8 cellular contexts compared by ENCODE assay signal in genomic region chr16:27314161-27314723, GRCh38. TPM values are rescaled to one million over a fixed set of nuclear protein-coding genes. Genes with fewer than 3 reads are reported as not detected.
DNase-seq lines count a peak whose midpoint lies in the region; TF ChIP-seq lines count a peak whose summit lies in the region.

No MANE protein-coding gene starts in this region.

- peak overlapping the region; percentile 89 for H3K27ac ChIP-seq in CD8-positive, alpha-beta memory T cell (ENCODE audit: low read depth, low read length)
- H3K27ac ChIP-seq in RWPE1 (peak overlapping the region; percentile 97), adipose tissue (ENCODE audit: low read depth, low read length) (peak overlapping the region; percentile 98), right atrium auricular region (peak overlapping the region; percentile 90 to 92)

- peak overlapping the region; percentile 81 to 100 (median 99) for H3K27ac Mint-ChIP-seq in CD8-positive, alpha-beta memory T cell

- POLR2A ChIA-PET in CD8-positive, alpha-beta memory T cell (lab: Charles Lee), result no interaction called here
- POLR2A ChIA-PET in HEK293T (lab: Yijun Ruan, JAX) (no interaction called here), RWPE1 (lab: Yijun Ruan, JAX; ENCODE audit: low non-redundant PET) (no interaction called here)

- WGBS in adipose tissue, 3 donors, result 1% methylated on average over 32 to 39 of the region's 39 CpGs

- peaks cover 54% of the 10 kb centered on the region for H3K4me1 ChIP-seq in CD8-positive, alpha-beta memory T cell (ENCODE audit: insufficient read depth, low read length)
- peaks cover 0 to 52% of the 10 kb centered on the region in 2 donors for H3K4me1 ChIP-seq in right atrium auricular region

- H3K4me3 Mint-ChIP-seq in CD8-positive, alpha-beta memory T cell, result peak overlapping the region; percentile 86 to 96 (median 95)

- H3K4me1 Mint-ChIP-seq in CD8-positive, alpha-beta memory T cell, result peaks cover 48 to 57% (median 57%) of the 10 kb centered on the region in 3 donors

- no peaks in the 10 kb centered on the region for H3K9me3 ChIP-seq in CD8-positive, alpha-beta memory T cell (ENCODE audit: low read length)
- no peaks in the 10 kb centered on the region for H3K9me3 ChIP-seq in right atrium auricular region

- DNase-seq in CD8-positive, alpha-beta memory T cell, result peak in 4 of 5 donors; percentile 41 to 67 (median 50)
- DNase-seq in HEK293T (ENCODE audit: extremely low spot score), result peak; percentile 29
- DNase-seq in RWPE1 (ENCODE audit: low spot score), result peak; percentile 76
- peak; percentile 87 for DNase-seq in right atrium auricular region (ENCODE audit: low spot score)
- DNase-seq in retina, result peak; percentile 51
- no peak for DNase-seq in globus pallidus (ENCODE audit: low spot score)
- DNase-seq in GF-D8 (lab: John Stamatoyannopoulos, UW), result no peak

- no peaks in the 10 kb centered on the region for H3K9me3 Mint-ChIP-seq in CD8-positive, alpha-beta memory T cell

- CTCF ChIA-PET in CD8-positive, alpha-beta memory T cell (lab: Charles Lee), result no interaction called here
- CTCF ChIA-PET in HEK293T (lab: Yijun Ruan, JAX) (no interaction called here), RWPE1 (lab: Yijun Ruan, JAX) (interaction anchor here (0.9 kb wide), 1 partner anchor 79 kb away, joined by 3 read pairs; no protein-coding TSS in a partner anchor)

- no peaks in the 10 kb centered on the region for H3K27me3 ChIP-seq in CD8-positive, alpha-beta memory T cell (ENCODE audit: insufficient read depth, low read length, poor library complexity, severe bottlenecking)
- no peaks in the 10 kb centered on the region for H3K27me3 ChIP-seq in right atrium auricular region

- H3K4me3 ChIP-seq in CD8-positive, alpha-beta memory T cell (ENCODE audit: low read length), result peak overlapping the region; percentile 92
- peak overlapping the region; percentile 59 to 75 for H3K4me3 ChIP-seq in right atrium auricular region

- peaks cover 0 to 19% (median 3%) of the 10 kb centered on the region in 3 donors for H3K36me3 Mint-ChIP-seq in CD8-positive, alpha-beta memory T cell

- H3K27me3 Mint-ChIP-seq in CD8-positive, alpha-beta memory T cell, result peaks cover 0 to 3% of the 10 kb centered on the region in 2 donors

- TF ChIP-seq CTCF in RWPE1 (conservative IDR thresholded peaks at IDR 0.05; ENCODE audit: low read depth) (no peak), right atrium auricular region (IDR thresholded peaks at IDR 0.05) (no peak)

- no peaks in the 10 kb centered on the region for H3K36me3 ChIP-seq in CD8-positive, alpha-beta memory T cell (ENCODE audit: insufficient read depth, low read length)
- H3K36me3 ChIP-seq in right atrium auricular region, result no peaks in the 10 kb centered on the region

TF ChIP-seq in HEK293T, 16 proteins besides CTCF, POLR2A, EP300 and RAD21:
- no peak for TF ChIP-seq TARDBP (IDR thresholded peaks at IDR 0.05)
- TF ChIP-seq L3MBTL2 (conservative IDR thresholded peaks at IDR 0.05), result peak; percentile 37; the same call in 1 of the 2 replicates

RNA-seq across cellular contexts. Expression of gene IL4R, which starts 0.5 kb away (rescaled TPM):
- total RNA-seq in CD8-positive, alpha-beta memory T cell, result 100 to 1,000 TPM; 140 to 142 TPM
- 41.6 TPM for polyA plus RNA-seq in CD8-positive, alpha-beta memory T cell
- 10 to 100 TPM; 13.5 to 49.3 (median 29.7) TPM for polyA plus RNA-seq in adipose tissue
- total RNA-seq in right atrium auricular region, result 10 to 100 TPM; 11.9 to 35.5 TPM

RNA-seq across cellular contexts. Expression of gene NSMCE1, which starts 45.7 kb away (rescaled TPM):
- 100 to 1,000 TPM; 103 to 114 TPM for total RNA-seq in CD8-positive, alpha-beta memory T cell
- polyA plus RNA-seq in CD8-positive, alpha-beta memory T cell, result 132 TPM
- 10 to 100 TPM; 51.5 to 56.3 (median 53.4) TPM for polyA plus RNA-seq in adipose tissue
- total RNA-seq in right atrium auricular region, result 10 to 100 TPM; 24.0 to 35.8 TPM

Comparison
In these comparisons a context has a peak if more than half of its experiments do, and no peak if none do; other contexts are left out.
1. DNase-seq: peak in CD8-positive, alpha-beta memory T cell (4 of 5), HEK293T (single experiment), RWPE1 (single experiment), right atrium auricular region (single experiment) and retina (single experiment); none in globus pallidus (single experiment) and GF-D8 (single experiment).
2. Peak in every context shown above with its lines, with median percentiles within 50 percentile points of each other: H3K27ac ChIP-seq.